Comparison of ENCODE assay signal across 8 cellular contexts in the genomic region with DNA sequence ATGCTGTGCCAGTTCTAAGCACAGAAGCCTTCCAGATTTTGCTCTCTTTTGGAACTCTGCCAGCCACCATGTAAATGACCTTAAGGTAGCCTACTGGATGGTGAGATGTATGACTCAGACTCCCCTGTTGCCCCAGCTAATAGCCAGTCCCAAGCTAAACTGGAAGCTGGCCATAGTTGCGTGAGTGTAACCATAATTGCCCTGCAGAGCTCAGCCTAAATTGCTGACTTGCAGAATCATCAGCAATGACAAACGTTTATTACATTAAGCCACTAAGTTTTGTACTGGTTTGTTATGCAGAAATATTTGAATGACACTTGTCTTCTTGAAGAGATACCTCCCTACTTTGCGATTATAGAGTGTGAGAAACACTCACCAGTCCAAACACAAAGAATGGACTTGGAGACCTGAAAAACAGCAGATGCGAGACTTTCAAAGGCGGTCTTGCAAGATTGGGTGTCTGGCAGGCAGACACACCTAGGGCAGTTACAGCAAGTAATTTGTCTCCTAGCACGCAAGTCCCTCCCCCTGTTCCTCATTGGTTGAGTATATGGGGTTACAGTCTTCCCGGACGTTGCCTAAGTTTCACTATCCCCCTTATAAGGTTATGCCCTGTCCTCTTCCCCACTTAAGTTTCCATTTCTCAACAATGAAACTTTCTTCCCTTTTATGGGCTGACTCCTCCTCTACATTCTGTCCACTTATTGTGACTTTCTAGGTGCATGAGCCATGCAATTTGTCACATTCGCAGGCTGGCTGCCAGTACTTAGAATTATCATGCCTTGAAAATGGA.
DNase-seq lines count a peak whose midpoint lies in the region; ATAC-seq and TF ChIP-seq lines count a peak whose summit lies in the region.

No MANE protein-coding gene starts in this region.

- H3K4me1 Mint-ChIP-seq in MCF 10A (ENCODE audit: insufficient read depth, unreplicated experiment), result peaks cover 55% of the 10 kb centered on the region
- peaks cover 5% of the 10 kb centered on the region for H3K4me1 Mint-ChIP-seq in nephron progenitor cell

- POLR2A ChIA-PET in MCF 10A (lab: Yijun Ruan, JAX), result interaction anchor here (0.9 to 1.8 kb wide), 6 partner anchors 14 to 266 kb away, joined by 3 to 7 read pairs (median 4); no protein-coding TSS in a partner anchor

- H3K27me3 Mint-ChIP-seq in MCF 10A (ENCODE audit: insufficient read depth, unreplicated experiment), result no peaks in the 10 kb centered on the region
- no peaks in the 10 kb centered on the region for H3K27me3 Mint-ChIP-seq in nephron progenitor cell (ENCODE audit: low read depth, poor library complexity)

- in situ Hi-C loops in Caki2 (cut with HindIII; ENCODE audit: low pct_unique_long_range_greater_than_20kb, low sequenced_read_pairs), result no loop called here

- intact Hi-C loops in MCF 10A (cut with micrococcal nuclease), result no loop called here

- H3K4me3 ChIP-seq in H7 (ENCODE audit: insufficient read depth, low read depth, low read length), result no peak overlapping the region

- peak overlapping the region; percentile 50 for H3K4me3 Mint-ChIP-seq in MCF 10A (ENCODE audit: unreplicated experiment)
- H3K4me3 Mint-ChIP-seq in nephron progenitor cell, result no peak overlapping the region

- CTCF ChIA-PET in MCF 10A (lab: Yijun Ruan, JAX), result interaction anchor here (0.5 to 0.9 kb wide), 3 partner anchors 75 to 1081 kb away, joined by 3 to 5 read pairs (median 3); no protein-coding TSS in a partner anchor

- H3K9me3 Mint-ChIP-seq in MCF 10A (ENCODE audit: unreplicated experiment), result no peaks in the 10 kb centered on the region
- peaks cover 3% of the 10 kb centered on the region for H3K9me3 Mint-ChIP-seq in nephron progenitor cell

- no peak for TF ChIP-seq CTCF in MCF 10A (IDR thresholded peaks at IDR 0.05; ENCODE audit: unreplicated experiment)
- TF ChIP-seq CTCF in nephron progenitor cell (IDR thresholded peaks at IDR 0.05), result no peak

- H3K36me3 ChIP-seq in H7 (replicated peaks; ENCODE audit: control insufficient read depth, insufficient read depth, low read length), result no peaks in the 10 kb centered on the region

- H3K27ac Mint-ChIP-seq in MCF 10A (ENCODE audit: low read depth, unreplicated experiment) (peak overlapping the region; percentile 85), nephron progenitor cell (no peak overlapping the region)

- peak; percentile 71 for ATAC-seq in GM21447 (IDR thresholded peaks at IDR 0.05; ENCODE audit: unreplicated experiment)

- DNase-seq in Caki2 (ENCODE audit: low read depth) (peak; percentile 86), MV-4-11 (lab: John Stamatoyannopoulos, UW) (peak; percentile 99), MCF 10A (ENCODE audit: unreplicated experiment) (peak; percentile 99), mucosa of gallbladder (ENCODE audit: low spot score) (peak; percentile 52), H7 (no peak), nephron progenitor cell (no peak)
- no peak for DNase-seq in stimulated activated CD4-positive, alpha-beta T cell treated with anti-CD3 and anti-CD28 coated beads, Interleukin-12 subunit alpha, Interleukin-12 subunit beta, amount 100 ng/mL, for 4 hours

- H3K36me3 Mint-ChIP-seq in MCF 10A (ENCODE audit: insufficient read depth, unreplicated experiment) (no peaks in the 10 kb centered on the region), nephron progenitor cell (ENCODE audit: low read depth) (no peaks in the 10 kb centered on the region)

- H3K27me3 ChIP-seq in H7 (ENCODE audit: control insufficient read depth, insufficient read depth, low read length), result no peaks in the 10 kb centered on the region

- no TSS peak for BruUV-seq in MCF 10A (replicated peaks; lab: Mats Ljungman, UMichigan)

Comparison
In these comparisons a context has a peak if more than half of its experiments do, and no peak if none do; other contexts are left out.
1. DNase-seq: peak in Caki2 (single experiment), MV-4-11 (single experiment), MCF 10A (single experiment) and mucosa of gallbladder (single experiment); none in H7 (single experiment), nephron progenitor cell (single experiment) and stimulated activated CD4-positive, alpha-beta T cell treated with anti-CD3 and anti-CD28 coated beads, Interleukin-12 subunit alpha, Interleukin-12 subunit beta, amount 100 ng/mL, for 4 hours (single experiment).